ENCODE assay signal across 1 cellular context in the genomic region with DNA sequence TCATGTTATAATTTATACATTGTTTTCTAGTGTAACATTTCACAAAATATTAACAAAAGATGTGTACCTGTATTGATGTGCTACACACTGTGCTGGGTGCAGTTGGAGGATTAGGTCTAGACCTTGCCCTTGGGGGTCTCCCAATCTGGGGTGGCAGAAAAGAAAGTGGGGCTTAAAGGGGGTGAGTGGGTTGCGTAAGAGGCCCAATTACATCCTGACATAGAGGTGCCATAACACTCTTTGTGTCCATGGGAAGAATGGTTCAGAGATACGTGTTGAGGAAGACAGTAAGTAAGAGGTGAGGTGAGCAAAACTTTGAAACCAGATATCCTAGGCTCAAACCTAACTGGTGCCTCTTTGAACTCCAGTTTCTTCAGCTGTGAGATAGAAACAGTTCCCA.
TF ChIP-seq lines count a peak whose summit lies in the region.

No MANE protein-coding gene starts in this region.

TF ChIP-seq in GM23338, 12 proteins besides CTCF, POLR2A, EP300 and RAD21 (continued from another document):
- TF ChIP-seq, protein P1, sequence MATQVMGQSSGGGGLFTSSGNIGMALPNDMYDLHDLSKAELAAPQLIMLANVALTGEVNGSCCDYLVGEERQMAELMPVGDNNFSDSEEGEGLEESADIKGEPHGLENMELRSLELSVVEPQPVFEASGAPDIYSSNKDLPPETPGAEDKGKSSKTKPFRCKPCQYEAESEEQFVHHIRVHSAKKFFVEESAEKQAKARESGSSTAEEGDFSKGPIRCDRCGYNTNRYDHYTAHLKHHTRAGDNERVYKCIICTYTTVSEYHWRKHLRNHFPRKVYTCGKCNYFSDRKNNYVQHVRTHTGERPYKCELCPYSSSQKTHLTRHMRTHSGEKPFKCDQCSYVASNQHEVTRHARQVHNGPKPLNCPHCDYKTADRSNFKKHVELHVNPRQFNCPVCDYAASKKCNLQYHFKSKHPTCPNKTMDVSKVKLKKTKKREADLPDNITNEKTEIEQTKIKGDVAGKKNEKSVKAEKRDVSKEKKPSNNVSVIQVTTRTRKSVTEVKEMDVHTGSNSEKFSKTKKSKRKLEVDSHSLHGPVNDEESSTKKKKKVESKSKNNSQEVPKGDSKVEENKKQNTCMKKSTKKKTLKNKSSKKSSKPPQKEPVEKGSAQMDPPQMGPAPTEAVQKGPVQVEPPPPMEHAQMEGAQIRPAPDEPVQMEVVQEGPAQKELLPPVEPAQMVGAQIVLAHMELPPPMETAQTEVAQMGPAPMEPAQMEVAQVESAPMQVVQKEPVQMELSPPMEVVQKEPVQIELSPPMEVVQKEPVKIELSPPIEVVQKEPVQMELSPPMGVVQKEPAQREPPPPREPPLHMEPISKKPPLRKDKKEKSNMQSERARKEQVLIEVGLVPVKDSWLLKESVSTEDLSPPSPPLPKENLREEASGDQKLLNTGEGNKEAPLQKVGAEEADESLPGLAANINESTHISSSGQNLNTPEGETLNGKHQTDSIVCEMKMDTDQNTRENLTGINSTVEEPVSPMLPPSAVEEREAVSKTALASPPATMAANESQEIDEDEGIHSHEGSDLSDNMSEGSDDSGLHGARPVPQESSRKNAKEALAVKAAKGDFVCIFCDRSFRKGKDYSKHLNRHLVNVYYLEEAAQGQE (IDR thresholded peaks at IDR 0.05; ENCODE audit: unreplicated experiment): no peak
- TF ChIP-seq CREB1 (CRISPR knock-in tag; IDR thresholded peaks at IDR 0.05; ENCODE audit: low read depth): no peak
